In the genomic region with DNA sequence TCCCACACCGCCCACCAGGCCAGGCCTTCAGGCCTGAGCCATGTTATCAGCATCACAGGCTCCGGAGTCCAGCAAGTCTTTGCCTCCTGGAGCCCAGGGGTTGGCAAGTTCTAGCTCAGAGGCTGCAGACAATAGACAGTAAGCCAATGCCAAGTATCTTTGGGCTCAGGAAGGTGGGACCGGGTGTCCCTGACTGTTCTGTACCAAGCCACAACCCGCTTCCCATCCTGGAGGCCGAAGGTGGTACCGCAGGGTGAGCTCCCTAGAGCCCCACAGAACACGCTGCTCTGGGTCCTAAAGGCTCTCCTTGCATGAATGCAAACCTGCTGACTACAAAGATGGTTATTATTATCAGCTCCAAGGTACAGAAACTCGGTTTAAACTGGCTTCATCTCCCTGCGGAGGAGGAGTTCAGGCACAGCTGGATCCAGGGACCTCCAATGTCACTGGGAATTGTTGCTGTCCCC, we compare ENCODE assay signal across 1 cellular context.
TF ChIP-seq lines count a peak whose summit lies in the region.

No MANE protein-coding gene starts in this region.

TF ChIP-seq in WTC11, 78 proteins besides CTCF, POLR2A, EP300 and RAD21 (continued from another document):
- no peak for TF ChIP-seq ZNF416 (CRISPR knock-in tag; IDR thresholded peaks at IDR 0.05)
